1 cellular context compared by ENCODE assay signal in the genomic region with DNA sequence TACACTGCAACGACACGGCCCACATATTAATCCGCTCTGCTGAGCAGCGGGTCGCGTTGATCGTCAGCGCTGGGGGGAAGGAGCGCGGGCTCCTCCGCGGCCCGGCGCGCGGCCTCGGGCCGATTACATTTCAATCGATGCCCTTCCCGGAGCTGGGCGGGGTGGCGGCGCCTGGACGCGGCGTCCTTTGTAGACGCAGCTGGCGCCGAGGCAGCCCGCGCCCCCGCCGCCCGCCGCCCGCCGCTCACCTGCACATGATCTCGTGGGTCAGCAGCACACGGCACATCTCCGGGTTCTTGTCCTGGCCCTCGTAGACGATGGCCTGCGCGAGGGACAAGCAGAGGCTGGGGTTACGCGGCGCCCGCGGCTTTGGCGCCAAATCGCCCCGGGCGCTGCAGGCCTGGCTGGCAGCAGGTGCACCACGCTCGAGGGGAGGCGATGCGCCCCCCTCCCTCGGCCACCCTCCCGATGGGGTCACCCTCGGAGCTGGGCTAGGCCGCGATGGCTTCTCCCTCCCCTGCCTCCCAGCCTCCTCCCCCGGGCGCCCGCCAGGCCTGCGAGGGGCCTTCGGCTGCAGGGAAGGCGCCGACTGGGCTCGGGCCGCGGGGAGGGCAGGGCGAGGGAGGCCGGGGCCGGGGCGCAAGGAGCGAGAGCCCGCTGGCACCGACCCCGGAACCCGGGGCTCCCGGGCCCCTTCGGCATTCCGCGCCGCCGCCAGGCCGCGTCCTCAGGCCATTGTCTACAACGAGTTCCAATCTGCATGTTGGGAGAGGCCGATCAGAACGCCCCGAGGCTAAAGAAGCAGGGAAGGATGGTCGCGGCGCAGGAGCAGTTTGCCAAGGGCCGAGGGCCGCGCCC.
TF ChIP-seq lines count a peak whose summit lies in the region.

No MANE protein-coding gene starts in this region.

TF ChIP-seq in GM23338, 12 proteins besides CTCF, POLR2A, EP300 and RAD21 (continued from another document):
- no peak for TF ChIP-seq ZNF462 (CRISPR knock-in tag; IDR thresholded peaks at IDR 0.05)
- TF ChIP-seq EZH2 (IDR thresholded peaks at IDR 0.05; ENCODE audit: low read depth, unreplicated experiment): peak; percentile 50
